ENCODE assay signal across 1 cellular context in genomic region chr20:47365023-47365764, GRCh38.
A peak's percentile ranks its signal among the peaks of the same experiment; 100 is the strongest.
TF ChIP-seq lines count a peak whose summit lies in the region.

No MANE protein-coding gene starts in this region.

TF ChIP-seq in GM12878, 131 proteins besides CTCF, POLR2A, EP300 and RAD21:
- TF ChIP-seq NFXL1 (IDR thresholded peaks at IDR 0.05; ENCODE audit: borderline replicate concordance): peak; percentile 28; the same call in 1 of the 2 replicates
- TF ChIP-seq KDM1A (IDR thresholded peaks at IDR 0.05; ENCODE audit: borderline replicate concordance): no peak
- TF ChIP-seq BCL11A (IDR thresholded peaks at IDR 0.05; ENCODE audit: low read depth, low read length): no peak
- TF ChIP-seq RCOR1 (conservative IDR thresholded peaks at IDR 0.05; ENCODE audit: low read depth, low read length): no peak
- peak in 1 of 2 experiments; percentile 69; a peak in 1 of 4 replicates for TF ChIP-seq ETV6 (conservative IDR thresholded peaks at IDR 0.05 in 1 of 2, IDR thresholded peaks at IDR 0.05 in 1 of 2; ENCODE audit: borderline replicate concordance in 1 of 2, low read depth in 1 of 2)
- TF ChIP-seq ESRRA (IDR thresholded peaks at IDR 0.05; ENCODE audit: low read length): no peak
- no peak for TF ChIP-seq RFX5 (IDR thresholded peaks at IDR 0.05; ENCODE audit: low read depth, low read length)
- no peak for TF ChIP-seq TAF1 (IDR thresholded peaks at IDR 0.05; ENCODE audit: borderline replicate concordance, low read depth, low read length)
- no peak for TF ChIP-seq HCFC1 (IDR thresholded peaks at IDR 0.05; ENCODE audit: low read length)
- no peak for TF ChIP-seq IKZF1 (conservative IDR thresholded peaks at IDR 0.05)
- TF ChIP-seq MTA3 (IDR thresholded peaks at IDR 0.05; ENCODE audit: borderline replicate concordance, low read length): no peak
